Comparison of ENCODE assay signal across 1 cellular context in genomic region chr5:58207076-58207475, GRCh38.
TF ChIP-seq lines count a peak whose summit lies in the region.

No MANE protein-coding gene starts in this region.

TF ChIP-seq in endothelial cell of umbilical vein, 7 proteins besides CTCF, POLR2A, EP300 and RAD21 (continued from another document):
- no peak for TF ChIP-seq MAX (IDR thresholded peaks at IDR 0.05; ENCODE audit: insufficient read depth, insufficient read length)
- TF ChIP-seq FOS (IDR thresholded peaks at IDR 0.05; ENCODE audit: borderline replicate concordance, insufficient read depth, low read length), result no peak
- no peak for TF ChIP-seq EZH2 (IDR thresholded peaks at IDR 0.05; ENCODE audit: borderline replicate concordance, low read depth, low read length, severe bottlenecking)
TF ChIP-seq in endothelial cell of umbilical vein: peak in this region for 0.
